Comparison of ENCODE assay signal across 20 cellular contexts in genomic region chr4:35325908-35326453, GRCh38.
A peak's percentile ranks its signal among the peaks of the same experiment; 100 is the strongest.
DNase-seq lines count a peak whose midpoint lies in the region; ATAC-seq, FAIRE-seq and TF ChIP-seq lines count a peak whose summit lies in the region.
"Had no signal": no experiment of that assay in that cellular context is flagged by ENCODE, and none has a peak within 500 bp of the region (broad histone marks: within the 10 kb centered on the region; RNA-seq: fewer than 3 reads in every experiment).

No MANE protein-coding gene starts in this region.

- no peak overlapping the region for H3K4me3 Mint-ChIP-seq in H9
- H3K4me3 Mint-ChIP-seq: CD4-positive, alpha-beta memory T cell had no signal

- H3K27me3 ChIP-seq in HepG2 (ENCODE audit: control insufficient read depth in 1 of 2, insufficient read depth in 2 of 2, low read length in 2 of 2) (no peaks in the 10 kb centered on the region), right lobe of liver (no peaks in the 10 kb centered on the region), SU-DHL-6 (ENCODE audit: low read length) (no peaks in the 10 kb centered on the region), H9 (ENCODE audit: insufficient read depth, low read length) (no peaks in the 10 kb centered on the region)

- no peak overlapping the region for H3K9ac ChIP-seq in HepG2 (ENCODE audit: insufficient read depth, low read depth, low read length)
- no peak overlapping the region for H3K9ac ChIP-seq in SU-DHL-6 (ENCODE audit: low read length)
- H3K9ac ChIP-seq in H9 (ENCODE audit: extremely low read depth, insufficient read length, low read length) = no peak overlapping the region

- H3K9me2 ChIP-seq in SU-DHL-6 (replicated peaks; ENCODE audit: insufficient read depth, low read length) = no peaks in the 10 kb centered on the region

- H4K20me1 ChIP-seq in HepG2 (ENCODE audit: insufficient read depth, low read length) (no peaks in the 10 kb centered on the region), SU-DHL-6 (ENCODE audit: low read depth, low read length) (no peaks in the 10 kb centered on the region), H9 (ENCODE audit: control insufficient read depth, insufficient read depth, insufficient read length) (no peaks in the 10 kb centered on the region)

- no TSS peak for BruUV-seq in HepG2 (replicated peaks; lab: Mats Ljungman, UMichigan)

- H3K4ac ChIP-seq in H9 (ENCODE audit: low read depth, low read length) = no peak overlapping the region

- TF ChIP-seq POLR2A in HepG2 (IDR thresholded peaks at IDR 0.05; ENCODE audit: insufficient read depth in 1 of 2, low read depth in 2 of 2, low read length in 2 of 2) = no peak
- TF ChIP-seq POLR2A in right lobe of liver (IDR thresholded peaks at IDR 0.05) = no peak

- no peak overlapping the region for H4K91ac ChIP-seq in H9 (ENCODE audit: insufficient read length, low read depth, low read length)

- H2BK120ac ChIP-seq in H9 (ENCODE audit: low read depth, low read length, poor library complexity, severe bottlenecking) = no peak overlapping the region

- no peak overlapping the region for H4K5ac ChIP-seq in H9 (ENCODE audit: insufficient read length, low read depth, low read length)

- H2BK15ac ChIP-seq in H9 (ENCODE audit: low read depth, low read length) = no peak overlapping the region

- no peaks in the 10 kb centered on the region; a peak in 1 of 5 replicates for H3K9me3 Mint-ChIP-seq in H9

- no peak overlapping the region for H2BK5ac ChIP-seq in H9 (ENCODE audit: insufficient read length, low read length)

- no peak for DNase-seq in HepG2 (ENCODE audit: low spot score)
- no peak for DNase-seq in right lobe of liver
- peak; percentile 35 for DNase-seq in MV-4-11 (lab: John Stamatoyannopoulos, UW)
- no peak for DNase-seq in H9
- no peak for DNase-seq in NCI-H2196 treated with DMSO at 0.1 percent for 48 hours (lab: John Stamatoyannopoulos, UW; ENCODE audit: unreplicated experiment)
- DNase-seq in stimulated activated CD4-positive, alpha-beta T cell treated with anti-CD3 and anti-CD28 coated beads, Interleukin-4, amount 100 ng/mL, for 1 hour = no peak
- DNase-seq: AML-193; CD4-positive, alpha-beta memory T cell; DMS79 treated with DMSO at 0.1 percent for 48 hours; GOT3; H7; IMR-90 had no signal

- H3K4me1 Mint-ChIP-seq in H9 = no peaks in the 10 kb centered on the region
- H3K4me1 Mint-ChIP-seq: CD4-positive, alpha-beta memory T cell had no signal

- no peak overlapping the region for H3K27ac Mint-ChIP-seq in H9
- H3K27ac Mint-ChIP-seq: CD4-positive, alpha-beta memory T cell had no signal

- H3K23me2 ChIP-seq in H9 (ENCODE audit: insufficient read length, low read depth, low read length, poor library complexity, severe bottlenecking) = no peaks in the 10 kb centered on the region

- no peak overlapping the region for H2AFZ ChIP-seq in HepG2 (ENCODE audit: low read length)
- H2AFZ ChIP-seq in SU-DHL-6 (ENCODE audit: low read depth, low read length, severe bottlenecking) = peak overlapping the region; percentile 52
- no peak overlapping the region for H2AFZ ChIP-seq in H9 (ENCODE audit: low read length)

- no peak overlapping the region for H3K18ac ChIP-seq in H9 (ENCODE audit: insufficient read length, low read depth, low read length)

- no peak for TF ChIP-seq RAD21 in HepG2 (CRISPR knock-in tag; IDR thresholded peaks at IDR 0.05)

- H3F3A ChIP-seq in SU-DHL-6 (ENCODE audit: insufficient read depth) = no peaks in the 10 kb centered on the region

- no peaks in the 10 kb centered on the region for H3K79me2 ChIP-seq in HepG2 (ENCODE audit: insufficient read depth, low read length)
- H3K79me2 ChIP-seq in SU-DHL-6 (ENCODE audit: insufficient read depth, low read length) = no peaks in the 10 kb centered on the region
- no peaks in the 10 kb centered on the region for H3K79me2 ChIP-seq in H9 (ENCODE audit: insufficient read depth, low read length)

- no peak overlapping the region for H2BK20ac ChIP-seq in H9 (ENCODE audit: low read depth, low read length, poor library complexity, severe bottlenecking)

- no peak overlapping the region for H3K4me2 ChIP-seq in HepG2 (ENCODE audit: low read depth, low read length)
- H3K4me2 ChIP-seq in SU-DHL-6 (ENCODE audit: low read depth, low read length, poor library complexity, severe bottlenecking) = no peak overlapping the region
- no peak overlapping the region for H3K4me2 ChIP-seq in H9 (ENCODE audit: insufficient read depth, insufficient read length, low read length)
- H3K4me2 ChIP-seq: A549 had no signal

- H3K9me3 ChIP-seq in HepG2 (ENCODE audit: low read length) (no peaks in the 10 kb centered on the region), right lobe of liver (no peaks in the 10 kb centered on the region), SU-DHL-6 (ENCODE audit: insufficient read depth, low read length) (no peaks in the 10 kb centered on the region), H9 (ENCODE audit: control insufficient read depth, low read depth, low read length) (no peaks in the 10 kb centered on the region)
- H3K9me3 ChIP-seq: A549 had no signal

- H3K27ac ChIP-seq in HepG2 (ENCODE audit: extremely low read length, insufficient read depth, low read length) (no peak overlapping the region), right lobe of liver (no peak overlapping the region), SU-DHL-6 (ENCODE audit: low read depth, low read length) (no peak overlapping the region), H9 (ENCODE audit: insufficient read length, low read depth, low read length) (no peak overlapping the region)
- H3K27ac ChIP-seq: 22Rv1, A549, C4-2B, HL-60 had no signal

- in situ Hi-C loops in HepG2 (cut with HindIII; ENCODE audit: extremely low pct_ligation_motif_present, low pct_unique_long_range_greater_than_20kb) = no loop called here

- no peak overlapping the region for H3K23ac ChIP-seq in H9 (ENCODE audit: insufficient read length, low read depth, low read length)

- H2BK12ac ChIP-seq in H9 (ENCODE audit: insufficient read length, low read depth, low read length) = no peak overlapping the region

- H3K56ac ChIP-seq in H9 (ENCODE audit: insufficient read length, low read depth, low read length) = no peak overlapping the region

- no peaks in the 10 kb centered on the region; a peak in 1 of 7 replicates for H3K36me3 Mint-ChIP-seq in H9 (ENCODE audit: insufficient read depth in 1 of 3, low read depth in 3 of 3)
- H3K36me3 Mint-ChIP-seq: CD4-positive, alpha-beta memory T cell had no signal

- H2AK5ac ChIP-seq in H9 (ENCODE audit: insufficient read length, low read length) = no peak overlapping the region

- H4K8ac ChIP-seq in H9 (replicated peaks; ENCODE audit: insufficient read length, low read depth, low read length) = no peak overlapping the region

- no peak for ATAC-seq in HepG2
- ATAC-seq in right lobe of liver = no peak
- ATAC-seq: A549, K562 had no signal

- no peak overlapping the region for H3K14ac ChIP-seq in H9 (ENCODE audit: insufficient read depth, low read length)

- H3K79me1 ChIP-seq in H9 (ENCODE audit: insufficient read depth, low read depth, low read length, poor library complexity, severe bottlenecking) = no peaks in the 10 kb centered on the region

- H3K36me3 ChIP-seq in HepG2 (replicated peaks in 1 of 2; ENCODE audit: control insufficient read depth in 1 of 2, insufficient read depth in 2 of 2, low read length in 2 of 2) = no peaks in the 10 kb centered on the region
- H3K36me3 ChIP-seq in right lobe of liver = no peaks in the 10 kb centered on the region
- no peaks in the 10 kb centered on the region for H3K36me3 ChIP-seq in SU-DHL-6 (ENCODE audit: low read length)

- FAIRE-seq in HepG2 (lab: Jason Lieb, UNC) = no peak
- FAIRE-seq: A549, GM12892, GM18507, K562 had no signal

- no peak overlapping the region for H3T11ph ChIP-seq in H9 (ENCODE audit: low read length)

- H3K4me1 ChIP-seq in HepG2 (ENCODE audit: insufficient read depth, low read length) (no peaks in the 10 kb centered on the region), right lobe of liver (no peaks in the 10 kb centered on the region), H9 (ENCODE audit: insufficient read depth, low read length) (no peaks in the 10 kb centered on the region)
- H3K4me1 ChIP-seq: A549 had no signal

- TF ChIP-seq CTCF in HepG2 (CRISPR knock-in tag; IDR thresholded peaks at IDR 0.05) (no peak), right lobe of liver (IDR thresholded peaks at IDR 0.05) (no peak), SU-DHL-6 (IDR thresholded peaks at IDR 0.05; ENCODE audit: insufficient read depth, low read length, poor library complexity, severe bottlenecking) (no peak), H9 (conservative IDR thresholded peaks at IDR 0.05) (no peak)

- intact Hi-C loops in HepG2 (cut with micrococcal nuclease; ENCODE audit: unreplicated experiment) (no loop called here), right lobe of liver (cut with DNase I) (no loop called here)

- no peak overlapping the region for H3K4me3 ChIP-seq in HepG2 (replicated peaks in 1 of 3; ENCODE audit: insufficient read depth in 1 of 3, low read depth in 2 of 3, low read length in 3 of 3)
- H3K4me3 ChIP-seq in right lobe of liver = no peak overlapping the region
- H3K4me3 ChIP-seq in SU-DHL-6 (ENCODE audit: insufficient read depth, low read length, poor library complexity, severe bottlenecking) = no peak overlapping the region
- H3K4me3 ChIP-seq: A549, K562 had no signal

- POLR2A ChIA-PET in HepG2 (lab: Yijun Ruan, JAX) = no interaction called here

- under 1% methylated on average over 5 of the region's 5 CpGs for WGBS in HepG2 (ENCODE audit: low lambda C conversion rate)
- 29% methylated on average over 5 of the region's 5 CpGs for WGBS in right lobe of liver (ENCODE audit: insufficient coverage, low coverage, low lambda C conversion rate, missing lambda C conversion rate)
- no CpG with 5 or more reads among the region's 5 CpGs for WGBS in H9 (ENCODE audit: extremely low coverage, insufficient read length, low lambda C conversion rate)

- no peaks in the 10 kb centered on the region for H3K27me3 Mint-ChIP-seq in H9 (ENCODE audit: low read depth)
- H3K27me3 Mint-ChIP-seq: CD4-positive, alpha-beta memory T cell had no signal

- CTCF ChIA-PET in HepG2 (lab: Yijun Ruan, JAX; ENCODE audit: low intra/inter-chr PET ratio, low total read pairs) = no interaction called here

- TF ChIP-seq EP300 in HepG2 (IDR thresholded peaks at IDR 0.05; ENCODE audit: low read depth in 2 of 2, low read length in 2 of 2) (no peak), HepG2 (CRISPR knock-in tag; IDR thresholded peaks at IDR 0.05; ENCODE audit: borderline replicate concordance) (no peak)

TF ChIP-seq in HepG2, 621 proteins besides CTCF, POLR2A, EP300 and RAD21 (continues in another document):
- TF ChIP-seq ZNF24 (IDR thresholded peaks at IDR 0.05) (no peak), CREB1 (IDR thresholded peaks at IDR 0.05) (peak; percentile 71), CREB1 (CRISPR knock-in tag; IDR thresholded peaks at IDR 0.05) (no peak), ATF7 (IDR thresholded peaks at IDR 0.05) (peak; percentile 72), ATF7 (CRISPR knock-in tag; IDR thresholded peaks at IDR 0.05) (no peak)
